Comparison of ENCODE assay signal across 1 cellular context in genomic region chr18:79588636-79589481, GRCh38.
TF ChIP-seq lines count a peak whose summit lies in the region.

No MANE protein-coding gene starts in this region.

TF ChIP-seq in HepG2, 621 proteins besides CTCF, POLR2A, EP300 and RAD21 (continued from another document and continues in another):
- TF ChIP-seq SOX13 (IDR thresholded peaks at IDR 0.05) (no peak), SOX13 (CRISPR knock-in tag; conservative IDR thresholded peaks at IDR 0.05 in 1 of 2, IDR thresholded peaks at IDR 0.05 in 1 of 2) (peak in 1 of 2 experiments; percentile 42; a peak in 1 of 4 replicates), SMARCC2 (IDR thresholded peaks at IDR 0.05) (no peak), ZNF160 (CRISPR knock-in tag; IDR thresholded peaks at IDR 0.05) (peak; percentile 36; the same call in 1 of the 2 replicates), ZNF629 (CRISPR knock-in tag; conservative IDR thresholded peaks at IDR 0.05) (0 out of 2 replicates have a peak, but pooled peaks have one; percentile 11), HDAC2 (CRISPR knock-in tag; IDR thresholded peaks at IDR 0.05) (peak; percentile 40; the same call in 1 of the 2 replicates), PAXIP1 (CRISPR knock-in tag; conservative IDR thresholded peaks at IDR 0.05) (peak; percentile 72), ZNF607 (CRISPR knock-in tag; IDR thresholded peaks at IDR 0.05; ENCODE audit: borderline replicate concordance) (peak; percentile 89), KLF12 (CRISPR knock-in tag; IDR thresholded peaks at IDR 0.05; ENCODE audit: borderline replicate concordance) (0 out of 2 replicates have a peak, but pooled peaks have one; percentile 46), HOXD1 (CRISPR knock-in tag; IDR thresholded peaks at IDR 0.05) (no peak), ARID2 (CRISPR knock-in tag; IDR thresholded peaks at IDR 0.05; ENCODE audit: borderline replicate concordance) (no peak), ZNF546 (CRISPR knock-in tag; conservative IDR thresholded peaks at IDR 0.05) (0 out of 2 replicates have a peak, but pooled peaks have one; percentile 28), STAT5B (CRISPR knock-in tag; IDR thresholded peaks at IDR 0.05) (peak; percentile 54; the same call in 1 of the 2 replicates), ZBTB39 (CRISPR knock-in tag; IDR thresholded peaks at IDR 0.05) (no peak), ZNF570 (CRISPR knock-in tag; IDR thresholded peaks at IDR 0.05; ENCODE audit: borderline replicate concordance) (peak; percentile 90), DNMT3B (CRISPR knock-in tag; conservative IDR thresholded peaks at IDR 0.05) (0 out of 2 replicates have a peak, but pooled peaks have one; percentile 26), SALL2 (CRISPR knock-in tag; IDR thresholded peaks at IDR 0.05) (0 out of 2 replicates have a peak, but pooled peaks have one; percentile 29), ATF1 (CRISPR knock-in tag; IDR thresholded peaks at IDR 0.05) (no peak), ZNF230 (CRISPR knock-in tag; IDR thresholded peaks at IDR 0.05) (peak; percentile 92), ZNF292 (CRISPR knock-in tag; IDR thresholded peaks at IDR 0.05; ENCODE audit: borderline replicate concordance, low read depth) (peak; percentile 38; the same call in 1 of the 2 replicates), ZNF790 (CRISPR knock-in tag; IDR thresholded peaks at IDR 0.05; ENCODE audit: borderline replicate concordance) (peak; percentile 69; the same call in 1 of the 2 replicates), ZNF143 (CRISPR knock-in tag; IDR thresholded peaks at IDR 0.05) (no peak), U2AF2 (IDR thresholded peaks at IDR 0.05; ENCODE audit: low read depth, low read length) (no peak), ZNF543 (CRISPR knock-in tag; IDR thresholded peaks at IDR 0.05) (peak; percentile 87; the same call in 1 of the 2 replicates), ZNF776 (CRISPR knock-in tag; IDR thresholded peaks at IDR 0.05) (peak; percentile 71; the same call in 1 of the 2 replicates), ZNF225 (CRISPR knock-in tag; IDR thresholded peaks at IDR 0.05) (peak; percentile 59; the same call in 1 of the 2 replicates), ZNF501 (CRISPR knock-in tag; IDR thresholded peaks at IDR 0.05) (0 out of 2 replicates have a peak, but pooled peaks have one; percentile 69), ASH2L (IDR thresholded peaks at IDR 0.05; ENCODE audit: insufficient read length, low read depth, low read length) (peak; percentile 28), ZNF605 (CRISPR knock-in tag; IDR thresholded peaks at IDR 0.05) (peak; percentile 83; the same call in 1 of the 2 replicates), ZSCAN9 (CRISPR knock-in tag; IDR thresholded peaks at IDR 0.05; ENCODE audit: borderline replicate concordance) (0 out of 2 replicates have a peak, but pooled peaks have one; percentile 68), MAZ (IDR thresholded peaks at IDR 0.05; ENCODE audit: borderline replicate concordance, low read depth, low read length) (no peak), MAZ (CRISPR knock-in tag; IDR thresholded peaks at IDR 0.05; ENCODE audit: low read depth) (peak; percentile 71; the same call in 1 of the 2 replicates), ZNF263 (CRISPR knock-in tag; IDR thresholded peaks at IDR 0.05) (0 out of 2 replicates have a peak, but pooled peaks have one; percentile 41), ZBTB21 (CRISPR knock-in tag; IDR thresholded peaks at IDR 0.05) (0 out of 2 replicates have a peak, but pooled peaks have one; percentile 47), NFE2L2 (IDR thresholded peaks at IDR 0.05; ENCODE audit: low read length) (no peak), ZNF556 (CRISPR knock-in tag; IDR thresholded peaks at IDR 0.05; ENCODE audit: borderline replicate concordance) (peak; percentile 71), MXD4 (CRISPR knock-in tag; IDR thresholded peaks at IDR 0.05) (peak; percentile 69; the same call in 1 of the 2 replicates), DPF2 (CRISPR knock-in tag; IDR thresholded peaks at IDR 0.05; ENCODE audit: borderline replicate concordance, low read depth) (peak; percentile 24; the same call in 1 of the 2 replicates), ZNF550 (CRISPR knock-in tag; IDR thresholded peaks at IDR 0.05; ENCODE audit: borderline replicate concordance) (no peak)
- TF ChIP-seq, protein P1, sequence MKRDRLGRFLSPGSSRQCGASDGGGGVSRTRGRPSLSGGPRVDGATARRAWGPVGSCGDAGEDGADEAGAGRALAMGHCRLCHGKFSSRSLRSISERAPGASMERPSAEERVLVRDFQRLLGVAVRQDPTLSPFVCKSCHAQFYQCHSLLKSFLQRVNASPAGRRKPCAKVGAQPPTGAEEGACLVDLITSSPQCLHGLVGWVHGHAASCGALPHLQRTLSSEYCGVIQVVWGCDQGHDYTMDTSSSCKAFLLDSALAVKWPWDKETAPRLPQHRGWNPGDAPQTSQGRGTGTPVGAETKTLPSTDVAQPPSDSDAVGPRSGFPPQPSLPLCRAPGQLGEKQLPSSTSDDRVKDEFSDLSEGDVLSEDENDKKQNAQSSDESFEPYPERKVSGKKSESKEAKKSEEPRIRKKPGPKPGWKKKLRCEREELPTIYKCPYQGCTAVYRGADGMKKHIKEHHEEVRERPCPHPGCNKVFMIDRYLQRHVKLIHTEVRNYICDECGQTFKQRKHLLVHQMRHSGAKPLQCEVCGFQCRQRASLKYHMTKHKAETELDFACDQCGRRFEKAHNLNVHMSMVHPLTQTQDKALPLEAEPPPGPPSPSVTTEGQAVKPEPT (CRISPR knock-in tag; IDR thresholded peaks at IDR 0.05; ENCODE audit: low read depth), result peak; percentile 95
- TF ChIP-seq, protein P2, sequence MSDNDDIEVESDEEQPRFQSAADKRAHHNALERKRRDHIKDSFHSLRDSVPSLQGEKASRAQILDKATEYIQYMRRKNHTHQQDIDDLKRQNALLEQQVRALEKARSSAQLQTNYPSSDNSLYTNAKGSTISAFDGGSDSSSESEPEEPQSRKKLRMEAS (IDR thresholded peaks at IDR 0.05), result peak; percentile 97
- TF ChIP-seq, protein P3, sequence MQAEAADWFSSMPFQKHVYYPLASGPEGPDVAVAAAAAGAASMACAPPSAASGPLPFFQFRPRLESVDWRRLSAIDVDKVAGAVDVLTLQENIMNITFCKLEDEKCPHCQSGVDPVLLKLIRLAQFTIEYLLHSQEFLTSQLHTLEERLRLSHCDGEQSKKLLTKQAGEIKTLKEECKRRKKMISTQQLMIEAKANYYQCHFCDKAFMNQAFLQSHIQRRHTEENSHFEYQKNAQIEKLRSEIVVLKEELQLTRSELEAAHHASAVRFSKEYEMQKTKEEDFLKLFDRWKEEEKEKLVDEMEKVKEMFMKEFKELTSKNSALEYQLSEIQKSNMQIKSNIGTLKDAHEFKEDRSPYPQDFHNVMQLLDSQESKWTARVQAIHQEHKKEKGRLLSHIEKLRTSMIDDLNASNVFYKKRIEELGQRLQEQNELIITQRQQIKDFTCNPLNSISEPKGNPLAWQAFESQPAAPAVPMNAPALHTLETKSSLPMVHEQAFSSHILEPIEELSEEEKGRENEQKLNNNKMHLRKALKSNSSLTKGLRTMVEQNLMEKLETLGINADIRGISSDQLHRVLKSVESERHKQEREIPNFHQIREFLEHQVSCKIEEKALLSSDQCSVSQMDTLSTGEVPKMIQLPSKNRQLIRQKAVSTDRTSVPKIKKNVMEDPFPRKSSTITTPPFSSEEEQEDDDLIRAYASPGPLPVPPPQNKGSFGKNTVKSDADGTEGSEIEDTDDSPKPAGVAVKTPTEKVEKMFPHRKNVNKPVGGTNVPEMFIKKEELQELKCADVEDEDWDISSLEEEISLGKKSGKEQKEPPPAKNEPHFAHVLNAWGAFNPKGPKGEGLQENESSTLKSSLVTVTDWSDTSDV (CRISPR knock-in tag; IDR thresholded peaks at IDR 0.05), result peak; percentile 53; the same call in 1 of the 2 replicates
- TF ChIP-seq, protein P4, sequence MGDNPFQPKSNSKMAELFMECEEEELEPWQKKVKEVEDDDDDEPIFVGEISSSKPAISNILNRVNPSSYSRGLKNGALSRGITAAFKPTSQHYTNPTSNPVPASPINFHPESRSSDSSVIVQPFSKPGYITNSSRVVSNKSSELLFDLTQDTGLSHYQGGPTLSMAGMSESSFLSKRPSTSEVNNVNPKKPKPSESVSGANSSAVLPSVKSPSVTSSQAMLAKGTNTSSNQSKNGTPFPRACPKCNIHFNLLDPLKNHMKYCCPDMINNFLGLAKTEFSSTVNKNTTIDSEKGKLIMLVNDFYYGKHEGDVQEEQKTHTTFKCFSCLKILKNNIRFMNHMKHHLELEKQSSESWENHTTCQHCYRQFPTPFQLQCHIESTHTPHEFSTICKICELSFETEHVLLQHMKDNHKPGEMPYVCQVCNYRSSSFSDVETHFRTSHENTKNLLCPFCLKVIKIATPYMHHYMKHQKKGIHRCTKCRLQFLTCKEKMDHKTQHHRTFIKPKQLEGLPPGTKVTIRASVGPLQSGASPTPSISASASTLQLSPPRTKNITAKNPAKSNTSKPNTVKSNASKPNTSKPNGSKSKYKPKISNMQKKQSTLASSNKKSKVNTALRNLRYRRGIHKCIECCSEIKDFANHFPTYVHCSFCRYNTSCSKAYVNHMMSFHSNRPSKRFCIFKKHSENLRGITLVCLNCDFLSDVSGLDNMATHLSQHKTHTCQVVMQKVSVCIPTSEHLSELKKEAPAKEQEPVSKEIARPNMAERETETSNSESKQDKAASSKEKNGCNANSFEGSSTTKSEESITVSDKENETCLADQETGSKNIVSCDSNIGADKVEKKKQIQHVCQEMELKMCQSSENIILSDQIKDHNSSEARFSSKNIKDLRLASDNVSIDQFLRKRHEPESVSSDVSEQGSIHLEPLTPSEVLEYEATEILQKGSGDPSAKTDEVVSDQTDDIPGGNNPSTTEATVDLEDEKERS (CRISPR knock-in tag; IDR thresholded peaks at IDR 0.05), result peak; percentile 81; the same call in 1 of the 2 replicates
- TF ChIP-seq, protein P5, sequence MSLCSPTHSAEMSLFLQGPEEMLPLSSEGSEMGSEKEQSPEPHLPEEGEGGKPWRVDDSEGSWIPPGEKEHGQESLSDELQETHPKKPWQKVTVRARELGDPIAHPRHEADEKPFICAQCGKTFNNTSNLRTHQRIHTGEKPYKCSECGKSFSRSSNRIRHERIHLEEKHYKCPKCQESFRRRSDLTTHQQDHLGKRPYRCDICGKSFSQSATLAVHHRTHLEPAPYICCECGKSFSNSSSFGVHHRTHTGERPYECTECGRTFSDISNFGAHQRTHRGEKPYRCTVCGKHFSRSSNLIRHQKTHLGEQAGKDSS (CRISPR knock-in tag; IDR thresholded peaks at IDR 0.05; ENCODE audit: borderline replicate concordance, low read depth), result 0 out of 2 replicates have a peak, but pooled peaks have one; percentile 58
- TF ChIP-seq, protein P6, sequence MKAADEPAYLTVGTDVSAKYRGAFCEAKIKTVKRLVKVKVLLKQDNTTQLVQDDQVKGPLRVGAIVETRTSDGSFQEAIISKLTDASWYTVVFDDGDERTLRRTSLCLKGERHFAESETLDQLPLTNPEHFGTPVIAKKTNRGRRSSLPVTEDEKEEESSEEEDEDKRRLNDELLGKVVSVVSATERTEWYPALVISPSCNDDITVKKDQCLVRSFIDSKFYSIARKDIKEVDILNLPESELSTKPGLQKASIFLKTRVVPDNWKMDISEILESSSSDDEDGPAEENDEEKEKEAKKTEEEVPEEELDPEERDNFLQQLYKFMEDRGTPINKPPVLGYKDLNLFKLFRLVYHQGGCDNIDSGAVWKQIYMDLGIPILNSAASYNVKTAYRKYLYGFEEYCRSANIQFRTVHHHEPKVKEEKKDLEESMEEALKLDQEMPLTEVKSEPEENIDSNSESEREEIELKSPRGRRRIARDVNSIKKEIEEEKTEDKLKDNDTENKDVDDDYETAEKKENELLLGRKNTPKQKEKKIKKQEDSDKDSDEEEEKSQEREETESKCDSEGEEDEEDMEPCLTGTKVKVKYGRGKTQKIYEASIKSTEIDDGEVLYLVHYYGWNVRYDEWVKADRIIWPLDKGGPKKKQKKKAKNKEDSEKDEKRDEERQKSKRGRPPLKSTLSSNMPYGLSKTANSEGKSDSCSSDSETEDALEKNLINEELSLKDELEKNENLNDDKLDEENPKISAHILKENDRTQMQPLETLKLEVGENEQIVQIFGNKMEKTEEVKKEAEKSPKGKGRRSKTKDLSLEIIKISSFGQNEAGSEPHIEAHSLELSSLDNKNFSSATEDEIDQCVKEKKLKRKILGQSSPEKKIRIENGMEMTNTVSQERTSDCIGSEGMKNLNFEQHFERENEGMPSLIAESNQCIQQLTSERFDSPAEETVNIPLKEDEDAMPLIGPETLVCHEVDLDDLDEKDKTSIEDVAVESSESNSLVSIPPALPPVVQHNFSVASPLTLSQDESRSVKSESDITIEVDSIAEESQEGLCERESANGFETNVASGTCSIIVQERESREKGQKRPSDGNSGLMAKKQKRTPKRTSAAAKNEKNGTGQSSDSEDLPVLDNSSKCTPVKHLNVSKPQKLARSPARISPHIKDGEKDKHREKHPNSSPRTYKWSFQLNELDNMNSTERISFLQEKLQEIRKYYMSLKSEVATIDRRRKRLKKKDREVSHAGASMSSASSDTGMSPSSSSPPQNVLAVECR (CRISPR knock-in tag; IDR thresholded peaks at IDR 0.05; ENCODE audit: borderline replicate concordance), result no peak; the same call in 1 of the 2 replicates
